ENCODE assay signal across 26 cellular contexts in genomic region chrX:53449632-53450031, GRCh38. TPM values are rescaled to one million over a fixed set of nuclear protein-coding genes. Genes with fewer than 3 reads are reported as not detected.
"Had no signal": no experiment of that assay in that cellular context is flagged by ENCODE, and none has a peak within 500 bp of the region (broad histone marks: within the 10 kb centered on the region; RNA-seq: fewer than 3 reads in every experiment).

No MANE protein-coding gene starts in this region.

- H3K4me3 ChIP-seq: hepatocyte, left lung, lung, mucosa of descending colon, ovary, right atrium auricular region, right lobe of liver, skin epidermis, stomach, testis, thyroid gland, transverse colon, upper lobe of left lung, vagina had no signal

- ATAC-seq: left colon; left lung; mucosa of descending colon; naive thymus-derived CD4-positive, alpha-beta T cell; natural killer cell treated with Interleukin-12 subunit alpha and Interleukin-12 subunit beta and Interleukin-15 and Interleukin-18, amount 100 ng/mL, for 72 hours; right lobe of liver; stimulated activated naive B cell treated with anti-CD40 and anti-IgM and Interleukin-4, amounts not matched to agents 10 μg/mL and 1 μg/mL and 100 μg/mL, for 72 hours; stimulated activated naive CD8-positive, alpha-beta T cell treated with anti-CD3 and anti-CD28 coated beads, Interleukin-15, Interleukin-2, amounts not matched to agents 100 U/mL and 50 U/mL, for 24 hours had no signal

- H3K36me3 ChIP-seq: left lung, ovary, right atrium auricular region, right lobe of liver, stomach, thyroid gland, transverse colon, upper lobe of left lung, vagina had no signal

- FAIRE-seq: keratinocyte had no signal

- H3K27me3 ChIP-seq: hepatocyte, left lung, ovary, right atrium auricular region, right lobe of liver, testis, thyroid gland, transverse colon, upper lobe of left lung, vagina had no signal

- H3K27ac ChIP-seq: hepatocyte, left lung, ovary, right atrium auricular region, right lobe of liver, skin epidermis, stomach, testis, thyroid gland, transverse colon, upper lobe of left lung, vagina had no signal

- DNase-seq: kidney glomerular epithelial cell; left colon; left lung; midbrain; mucosa of descending colon; naive thymus-derived CD4-positive, alpha-beta T cell; ovary; right lobe of liver; stimulated activated CD4-positive, alpha-beta T cell treated with anti-CD3 and anti-CD28 coated beads, Interleukin-12 subunit alpha, Interleukin-12 subunit beta, amount 100 ng/mL, for 4 hours; stimulated activated CD4-positive, alpha-beta T cell treated with anti-CD3 and anti-CD28 coated beads, Interleukin-15, amount 100 ng/mL, for 24 hours; stimulated activated CD4-positive, alpha-beta T cell treated with anti-CD3 and anti-CD28 coated beads, Interleukin-2, amount 100 ng/mL, for 24 hours; stimulated activated CD4-positive, alpha-beta T cell treated with anti-CD3 and anti-CD28 coated beads, Interleukin-4, amount 100 ng/mL, for 1 hour; stimulated activated naive B cell treated with anti-CD40 and anti-IgM and Interleukin-4, amounts not matched to agents 10 μg/mL and 1 μg/mL and 100 μg/mL, for 72 hours; stimulated activated naive CD8-positive, alpha-beta T cell treated with anti-CD3 and anti-CD28 coated beads, Interleukin-15, Interleukin-2, amounts not matched to agents 100 U/mL and 50 U/mL, for 24 hours; stomach; testis; thyroid gland; transverse colon; upper lobe of left lung had no signal

- H3K4me1 ChIP-seq: left lung, right atrium auricular region, right lobe of liver, stomach, testis, thyroid gland, transverse colon, upper lobe of left lung, vagina had no signal

- H3K9me3 ChIP-seq: left lung, mucosa of descending colon, ovary, right atrium auricular region, right lobe of liver, stomach, testis, thyroid gland, transverse colon, upper lobe of left lung, vagina had no signal

RNA-seq across cellular contexts. Expression of gene RIBC1, which starts 27.0 kb away (rescaled TPM):
- total RNA-seq: stomach, vagina had no signal
